8 cellular contexts compared by ENCODE assay signal in genomic region chr11:115324569-115325432, GRCh38.
DNase-seq lines count a peak whose midpoint lies in the region; ATAC-seq and TF ChIP-seq lines count a peak whose summit lies in the region.

No MANE protein-coding gene starts in this region.

- peaks cover 0 to 6% of the 10 kb centered on the region in 2 experiments; a peak in 1 of 3 replicates for H3K36me3 ChIP-seq in HEK293 (ENCODE audit: control insufficient read depth in 2 of 2, insufficient read depth in 1 of 2, low read length in 2 of 2)
- no peaks in the 10 kb centered on the region for H3K36me3 ChIP-seq in SU-DHL-6 (ENCODE audit: low read length)
- H3K36me3 ChIP-seq in mucosa of rectum (ENCODE audit: control insufficient read depth in 2 of 2, insufficient read depth in 2 of 2, low read length in 2 of 2), result no peaks in the 10 kb centered on the region

- no peak for ATAC-seq in HG02763 (IDR thresholded peaks at IDR 0.05; ENCODE audit: unreplicated experiment)

- H3K9me3 ChIP-seq in HEK293 (ENCODE audit: control insufficient read depth, insufficient read depth, low read depth, low read length) (no peaks in the 10 kb centered on the region), SU-DHL-6 (ENCODE audit: insufficient read depth, low read length) (peaks cover 4% of the 10 kb centered on the region; the same call in 1 of the 2 replicates), mucosa of rectum (ENCODE audit: control insufficient read depth in 2 of 2, low read length in 2 of 2) (no peaks in the 10 kb centered on the region)

- no peaks in the 10 kb centered on the region for H4K20me1 ChIP-seq in SU-DHL-6 (ENCODE audit: low read depth, low read length)

- no peaks in the 10 kb centered on the region for H3K27me3 ChIP-seq in SU-DHL-6 (ENCODE audit: low read length)
- no peaks in the 10 kb centered on the region for H3K27me3 ChIP-seq in mucosa of rectum (ENCODE audit: control insufficient read depth in 2 of 2, insufficient read depth in 2 of 2, low read length in 2 of 2)

- H3K4me2 ChIP-seq in SU-DHL-6 (ENCODE audit: low read depth, low read length, poor library complexity, severe bottlenecking), result peak overlapping the region; percentile 11

- no peaks in the 10 kb centered on the region for H3K4me1 ChIP-seq in HEK293 (ENCODE audit: control insufficient read depth, insufficient read depth, low read length)
- no peaks in the 10 kb centered on the region for H3K4me1 ChIP-seq in mucosa of rectum (ENCODE audit: control insufficient read depth in 2 of 2, insufficient read depth in 2 of 2, low read length in 2 of 2)

- no peaks in the 10 kb centered on the region for H3K79me2 ChIP-seq in SU-DHL-6 (ENCODE audit: insufficient read depth, low read length)

- H3K9ac ChIP-seq in SU-DHL-6 (ENCODE audit: low read length) (no peak overlapping the region), mucosa of rectum (ENCODE audit: low read depth in 1 of 2, low read length in 2 of 2) (no peak overlapping the region)

- CTCF ChIA-PET in HEK293 (lab: Yijun Ruan, JAX), result interaction anchor here (0.6 to 3.0 kb wide), 30 partner anchors 9 to 1009 kb away, joined by 3 to 27 read pairs (median 4); no protein-coding TSS in a partner anchor

- no peaks in the 10 kb centered on the region for H3K9me2 ChIP-seq in SU-DHL-6 (replicated peaks; ENCODE audit: insufficient read depth, low read length)

- DNase-seq in activated gamma-delta T cell treated with Interleukin-2 at 50 U/mL for 16 hours (peak; percentile 14), activated gamma-delta T cell (lab: John Stamatoyannopoulos, UW) (no peak), NCI-H1436 (lab: John Stamatoyannopoulos, UW) (peak; percentile 84), erythroblast (lab: John Stamatoyannopoulos, UW) (peak; percentile 29 to 58)

- H3K27ac ChIP-seq in HEK293 (ENCODE audit: extremely low read depth, low read depth, low read length), result no peak overlapping the region
- no peak overlapping the region for H3K27ac ChIP-seq in SU-DHL-6 (ENCODE audit: low read depth, low read length)
- no peak overlapping the region for H3K27ac ChIP-seq in mucosa of rectum (ENCODE audit: low read depth in 2 of 2, low read length in 2 of 2)

- peak overlapping the region; percentile 17 for H2AFZ ChIP-seq in SU-DHL-6 (ENCODE audit: low read depth, low read length, severe bottlenecking)

- POLR2A ChIA-PET in HEK293 (lab: Yijun Ruan, JAX), result no interaction called here

- H3F3A ChIP-seq in SU-DHL-6 (ENCODE audit: insufficient read depth), result no peaks in the 10 kb centered on the region

- peak; percentile 11; the same call in 1 of the 2 replicates for TF ChIP-seq CTCF in HEK293 (tag by site-specific recombination; IDR thresholded peaks at IDR 0.05)
- TF ChIP-seq CTCF in SU-DHL-6 (IDR thresholded peaks at IDR 0.05; ENCODE audit: insufficient read depth, low read length, poor library complexity, severe bottlenecking), result peak; percentile 62

- TF ChIP-seq POLR2A in erythroblast (IDR thresholded peaks at IDR 0.05; ENCODE audit: low read length), result no peak

- H3K4me3 ChIP-seq in HEK293 (ENCODE audit: low read depth, low read length), result no peak overlapping the region
- no peak overlapping the region for H3K4me3 ChIP-seq in SU-DHL-6 (ENCODE audit: insufficient read depth, low read length, poor library complexity, severe bottlenecking)
- H3K4me3 ChIP-seq in mucosa of rectum (ENCODE audit: low read length in 2 of 2), result peak overlapping the region; percentile 20 to 41

TF ChIP-seq in HEK293, 187 proteins besides CTCF, POLR2A, EP300 and RAD21:
- TF ChIP-seq ZBTB21 (tag by site-specific recombination; IDR thresholded peaks at IDR 0.05), result no peak
- no peak for TF ChIP-seq GLI4 (tag by site-specific recombination; IDR thresholded peaks at IDR 0.05)
- no peak for TF ChIP-seq ZIC2 (tag by site-specific recombination; IDR thresholded peaks at IDR 0.05)
- TF ChIP-seq PRDM1 (tag by site-specific recombination; IDR thresholded peaks at IDR 0.05), result 0 out of 2 replicates have a peak, but pooled peaks have one; percentile 21
- no peak for TF ChIP-seq ZNF274 (IDR thresholded peaks at IDR 0.05; ENCODE audit: low read length)
- TF ChIP-seq ZNF274 (tag by site-specific recombination; IDR thresholded peaks at IDR 0.05; ENCODE audit: borderline replicate concordance), result no peak
- TF ChIP-seq, protein P1, sequence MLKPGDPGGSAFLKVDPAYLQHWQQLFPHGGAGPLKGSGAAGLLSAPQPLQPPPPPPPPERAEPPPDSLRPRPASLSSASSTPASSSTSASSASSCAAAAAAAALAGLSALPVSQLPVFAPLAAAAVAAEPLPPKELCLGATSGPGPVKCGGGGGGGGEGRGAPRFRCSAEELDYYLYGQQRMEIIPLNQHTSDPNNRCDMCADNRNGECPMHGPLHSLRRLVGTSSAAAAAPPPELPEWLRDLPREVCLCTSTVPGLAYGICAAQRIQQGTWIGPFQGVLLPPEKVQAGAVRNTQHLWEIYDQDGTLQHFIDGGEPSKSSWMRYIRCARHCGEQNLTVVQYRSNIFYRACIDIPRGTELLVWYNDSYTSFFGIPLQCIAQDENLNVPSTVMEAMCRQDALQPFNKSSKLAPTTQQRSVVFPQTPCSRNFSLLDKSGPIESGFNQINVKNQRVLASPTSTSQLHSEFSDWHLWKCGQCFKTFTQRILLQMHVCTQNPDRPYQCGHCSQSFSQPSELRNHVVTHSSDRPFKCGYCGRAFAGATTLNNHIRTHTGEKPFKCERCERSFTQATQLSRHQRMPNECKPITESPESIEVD (tag by site-specific recombination; IDR thresholded peaks at IDR 0.05), result peak; percentile 16; the same call in 1 of the 2 replicates
- TF ChIP-seq ZNF654 (tag by site-specific recombination; IDR thresholded peaks at IDR 0.05; ENCODE audit: low read depth), result peak; percentile 78

Comparison
In these comparisons a context has a peak if more than half of its experiments do, and no peak if none do; other contexts are left out.
1. H3K4me3 ChIP-seq: peak in mucosa of rectum (2 of 2); none in HEK293 (single experiment) and SU-DHL-6 (single experiment).